In genomic region chr16:56615353-56615752, GRCh38 we compare ENCODE assay signal across 1 cellular context.
TF ChIP-seq lines count a peak whose summit lies in the region.

No MANE protein-coding gene starts in this region.

TF ChIP-seq in A549, 52 proteins besides CTCF, POLR2A, EP300 and RAD21:
- TF ChIP-seq CBX2 (IDR thresholded peaks at IDR 0.05; ENCODE audit: borderline replicate concordance, low read depth) (no peak), FOSB (CRISPR knock-in tag; IDR thresholded peaks at IDR 0.05) (no peak), RCOR1 (IDR thresholded peaks at IDR 0.05; ENCODE audit: low read depth, low read length) (no peak), ZSCAN20 (CRISPR knock-in tag; IDR thresholded peaks at IDR 0.05) (no peak), FOXS1 (CRISPR knock-in tag; IDR thresholded peaks at IDR 0.05) (no peak), TFCP2L1 (CRISPR knock-in tag; IDR thresholded peaks at IDR 0.05) (no peak), GATA3 (IDR thresholded peaks at IDR 0.05; ENCODE audit: borderline replicate concordance) (no peak), KDM5A (IDR thresholded peaks at IDR 0.05) (no peak), HDAC2 (IDR thresholded peaks at IDR 0.05) (no peak)
